In genomic region chr2:203649176-203649814, GRCh38 we compare ENCODE assay signal across 1 cellular context.
A peak's percentile ranks its signal among the peaks of the same experiment; 100 is the strongest.
TF ChIP-seq lines count a peak whose summit lies in the region.

No MANE protein-coding gene starts in this region.

TF ChIP-seq in HepG2, 621 proteins besides CTCF, POLR2A, EP300 and RAD21 (continued from another document and continues in another):
- TF ChIP-seq ZNF503 (CRISPR knock-in tag; IDR thresholded peaks at IDR 0.05) (peak; percentile 54; the same call in 1 of the 2 replicates), ZNF460 (CRISPR knock-in tag; IDR thresholded peaks at IDR 0.05; ENCODE audit: borderline replicate concordance) (no peak), ZNF629 (CRISPR knock-in tag; conservative IDR thresholded peaks at IDR 0.05) (0 out of 2 replicates have a peak, but pooled peaks have one; percentile 8), ZNF572 (CRISPR knock-in tag; IDR thresholded peaks at IDR 0.05) (no peak), ZBTB39 (CRISPR knock-in tag; IDR thresholded peaks at IDR 0.05) (no peak), BORCS8-MEF2B (CRISPR knock-in tag; IDR thresholded peaks at IDR 0.05) (no peak), HDAC2 (CRISPR knock-in tag; IDR thresholded peaks at IDR 0.05) (no peak), ZNF773 (CRISPR knock-in tag; IDR thresholded peaks at IDR 0.05; ENCODE audit: borderline replicate concordance) (no peak), ZNF274 (CRISPR knock-in tag; IDR thresholded peaks at IDR 0.05) (no peak), ZNF292 (CRISPR knock-in tag; IDR thresholded peaks at IDR 0.05; ENCODE audit: borderline replicate concordance, low read depth) (no peak), CREBL2 (CRISPR knock-in tag; IDR thresholded peaks at IDR 0.05; ENCODE audit: borderline replicate concordance) (no peak), ZNF142 (CRISPR knock-in tag; IDR thresholded peaks at IDR 0.05) (peak; percentile 44; the same call in 1 of the 2 replicates), ZNF766 (CRISPR knock-in tag; IDR thresholded peaks at IDR 0.05; ENCODE audit: borderline replicate concordance) (no peak), ZNF318 (CRISPR knock-in tag; IDR thresholded peaks at IDR 0.05) (no peak), ZNF800 (CRISPR knock-in tag; IDR thresholded peaks at IDR 0.05) (no peak), DNMT1 (CRISPR knock-in tag; IDR thresholded peaks at IDR 0.05) (no peak), TARDBP (CRISPR knock-in tag; IDR thresholded peaks at IDR 0.05) (no peak), FOXO1 (CRISPR knock-in tag; IDR thresholded peaks at IDR 0.05) (no peak), ZNF12 (CRISPR knock-in tag; IDR thresholded peaks at IDR 0.05) (no peak), MTA3 (CRISPR knock-in tag; IDR thresholded peaks at IDR 0.05) (no peak), ZNF264 (CRISPR knock-in tag; IDR thresholded peaks at IDR 0.05) (0 out of 2 replicates have a peak, but pooled peaks have one; percentile 46), NKX3-1 (CRISPR knock-in tag; IDR thresholded peaks at IDR 0.05) (peak; percentile 71; the same call in 1 of the 2 replicates), ZNF710 (CRISPR knock-in tag; IDR thresholded peaks at IDR 0.05; ENCODE audit: borderline replicate concordance) (no peak), THYN1 (CRISPR knock-in tag; IDR thresholded peaks at IDR 0.05; ENCODE audit: borderline replicate concordance, low read depth) (no peak), ZMAT5 (CRISPR knock-in tag; IDR thresholded peaks at IDR 0.05; ENCODE audit: borderline replicate concordance, low read depth) (no peak), DZIP1 (CRISPR knock-in tag; IDR thresholded peaks at IDR 0.05) (no peak)
